Comparison of ENCODE assay signal across 7 cellular contexts in genomic region chr7:121366852-121367431, GRCh38. TPM values are rescaled to one million over a fixed set of nuclear protein-coding genes. Genes with fewer than 3 reads are reported as not detected.
DNase-seq lines count a peak whose midpoint lies in the region; ATAC-seq, FAIRE-seq and TF ChIP-seq lines count a peak whose summit lies in the region.

No MANE protein-coding gene starts in this region.

- no peaks in the 10 kb centered on the region for H3K27me3 Mint-ChIP-seq in nephron progenitor cell (ENCODE audit: low read depth, poor library complexity)

- H3K27me3 ChIP-seq in dorsolateral prefrontal cortex, result no peaks in the 10 kb centered on the region

- TF ChIP-seq POLR2A in H54 (IDR thresholded peaks at IDR 0.05; ENCODE audit: low read depth, low read length), result no peak

- no peak overlapping the region for H3K27ac Mint-ChIP-seq in nephron progenitor cell

- peaks cover 49% of the 10 kb centered on the region for H3K36me3 Mint-ChIP-seq in nephron progenitor cell (ENCODE audit: low read depth)

- H3K9me3 Mint-ChIP-seq in nephron progenitor cell, result no peaks in the 10 kb centered on the region

- no peak overlapping the region for H3K4me3 Mint-ChIP-seq in nephron progenitor cell

- H3K4me3 ChIP-seq in dorsolateral prefrontal cortex, result no peak overlapping the region

- H3K27ac ChIP-seq in dorsolateral prefrontal cortex, result peak overlapping the region in 6 of 59 donors; percentile 16 to 32 (median 21)

- DNase-seq in D721Med (ENCODE audit: insufficient read length, low spot score) (no peak), H54 (ENCODE audit: insufficient read length, low spot score) (no peak), OCI-M1 (lab: John Stamatoyannopoulos, UW) (peak; percentile 42), dorsolateral prefrontal cortex (no peak), nephron progenitor cell (no peak), NCI-H524 treated with DMSO at 0.1 percent for 48 hours (lab: John Stamatoyannopoulos, UW) (no peak)

- FAIRE-seq in D721Med (lab: Jason Lieb, UNC), result peak; percentile 56
- peak; percentile 55 for FAIRE-seq in H54 (lab: Jason Lieb, UNC)

- intact Hi-C loops in dorsolateral prefrontal cortex (cut with DNase I), result loop anchor here (2.0 to 5.0 kb wide), 3 partner anchors 180 to 630 kb away; no protein-coding TSS in a partner anchor

- no peak for ATAC-seq in HG02588 (IDR thresholded peaks at IDR 0.05; ENCODE audit: unreplicated experiment)

- H3K4me1 Mint-ChIP-seq in nephron progenitor cell, result no peaks in the 10 kb centered on the region

- TF ChIP-seq CTCF in D721Med (IDR thresholded peaks at IDR 0.05; ENCODE audit: insufficient read depth, missing control alignments) (peak; percentile 80), dorsolateral prefrontal cortex (IDR thresholded peaks at IDR 0.05 in 54 of 56, conservative IDR thresholded peaks at IDR 0.05 in 2 of 56; ENCODE audit: low read depth in 1 of 56, partially characterized antibody in 56 of 56) (peak; percentile 74 to 98 (median 85)), nephron progenitor cell (IDR thresholded peaks at IDR 0.05) (peak; percentile 63)

RNA-seq across cellular contexts. Expression of gene FAM3C, which starts 29.2 kb away (rescaled TPM):
- total RNA-seq in dorsolateral prefrontal cortex, result 100 to 1,000 TPM in 65 of 120 experiments, 10 to 100 TPM in 55; 41.3 to 176 (median 104) TPM

RNA-seq across cellular contexts. Expression of gene WNT16, which starts 38.1 kb away (rescaled TPM):
- 1 to 10 TPM in 66 of 120 experiments, under 1 TPM in 53, not detected in 1; 0.21 to 3.6 (median 1.1) TPM for total RNA-seq in dorsolateral prefrontal cortex
